1 cellular context compared by ENCODE assay signal in genomic region chr2:71716697-71717624, GRCh38.
TF ChIP-seq lines count a peak whose summit lies in the region.

No MANE protein-coding gene starts in this region.

TF ChIP-seq in HepG2, 621 proteins besides CTCF, POLR2A, EP300 and RAD21 (continued from another document and continues in another):
- TF ChIP-seq TFAP4 (IDR thresholded peaks at IDR 0.05; ENCODE audit: borderline replicate concordance, low read depth) (peak; percentile 82), ZNF264 (CRISPR knock-in tag; IDR thresholded peaks at IDR 0.05) (no peak), UBTF (CRISPR knock-in tag; IDR thresholded peaks at IDR 0.05) (0 out of 2 replicates have a peak, but pooled peaks have one; percentile 30), ARID5B (CRISPR knock-in tag; IDR thresholded peaks at IDR 0.05) (peak; percentile 63), ZNF891 (CRISPR knock-in tag; IDR thresholded peaks at IDR 0.05) (0 out of 2 replicates have a peak, but pooled peaks have one; percentile 29), ZNF788 (CRISPR knock-in tag; IDR thresholded peaks at IDR 0.05; ENCODE audit: borderline replicate concordance) (no peak; the same call in 1 of the 2 replicates), ZBTB34 (CRISPR knock-in tag; IDR thresholded peaks at IDR 0.05) (no peak), ZNF724P (CRISPR knock-in tag; IDR thresholded peaks at IDR 0.05; ENCODE audit: borderline replicate concordance) (peak; percentile 79; the same call in 1 of the 2 replicates), ZNF430 (CRISPR knock-in tag; IDR thresholded peaks at IDR 0.05) (no peak), NR2F2 (IDR thresholded peaks at IDR 0.05; ENCODE audit: borderline replicate concordance, low read depth) (peak; percentile 73), PPARG (CRISPR knock-in tag; conservative IDR thresholded peaks at IDR 0.05) (peak; percentile 91), SIN3A (IDR thresholded peaks at IDR 0.05; ENCODE audit: borderline replicate concordance, low read depth, low read length) (no peak), ZNF598 (CRISPR knock-in tag; IDR thresholded peaks at IDR 0.05; ENCODE audit: borderline replicate concordance) (no peak), ZEB1 (IDR thresholded peaks at IDR 0.05; ENCODE audit: insufficient replicate concordance, low read depth) (no peak), IRF2 (CRISPR knock-in tag; IDR thresholded peaks at IDR 0.05) (0 out of 2 replicates have a peak, but pooled peaks have one; percentile 0), IRF1 (CRISPR knock-in tag; IDR thresholded peaks at IDR 0.05; ENCODE audit: low read depth) (no peak), SOX5 (CRISPR knock-in tag; IDR thresholded peaks at IDR 0.05; ENCODE audit: borderline replicate concordance) (0 out of 2 replicates have a peak, but pooled peaks have one; percentile 51), CBFB (CRISPR knock-in tag; IDR thresholded peaks at IDR 0.05) (peak; percentile 69; the same call in 1 of the 2 replicates), SOX6 (IDR thresholded peaks at IDR 0.05) (no peak), SOX6 (CRISPR knock-in tag; IDR thresholded peaks at IDR 0.05) (peak; percentile 64), PRDM15 (CRISPR knock-in tag; IDR thresholded peaks at IDR 0.05) (peak; percentile 63; the same call in 1 of the 2 replicates), LCORL (IDR thresholded peaks at IDR 0.05) (no peak), LCORL (CRISPR knock-in tag; IDR thresholded peaks at IDR 0.05) (peak; percentile 69), MED1 (CRISPR knock-in tag; IDR thresholded peaks at IDR 0.05) (peak; percentile 56), GATAD2A (CRISPR knock-in tag; IDR thresholded peaks at IDR 0.05) (peak; percentile 38; the same call in 1 of the 2 replicates), SKIL (CRISPR knock-in tag; IDR thresholded peaks at IDR 0.05; ENCODE audit: borderline replicate concordance) (peak; percentile 87), ETV5 (CRISPR knock-in tag; IDR thresholded peaks at IDR 0.05; ENCODE audit: borderline replicate concordance) (peak; percentile 62; the same call in 1 of the 2 replicates), HDAC2 (CRISPR knock-in tag; IDR thresholded peaks at IDR 0.05) (peak; percentile 36; the same call in 1 of the 2 replicates), SIX1 (CRISPR knock-in tag; IDR thresholded peaks at IDR 0.05; ENCODE audit: borderline replicate concordance) (no peak), TBX2 (CRISPR knock-in tag; IDR thresholded peaks at IDR 0.05; ENCODE audit: borderline replicate concordance) (peak; percentile 32; the same call in 1 of the 2 replicates), ARNT (IDR thresholded peaks at IDR 0.05) (no peak), ZNF768 (CRISPR knock-in tag; IDR thresholded peaks at IDR 0.05) (0 out of 2 replicates have a peak, but pooled peaks have one; percentile 40), ZNF281 (CRISPR knock-in tag; IDR thresholded peaks at IDR 0.05; ENCODE audit: borderline replicate concordance) (peak; percentile 82), HNF4A (CRISPR knock-in tag; IDR thresholded peaks at IDR 0.05) (peak; percentile 74; the same call in 1 of the 2 replicates), ZMYM3 (CRISPR knock-in tag; IDR thresholded peaks at IDR 0.05) (peak; percentile 74), ATF1 (CRISPR knock-in tag; IDR thresholded peaks at IDR 0.05) (no peak), HOXA5 (CRISPR knock-in tag; IDR thresholded peaks at IDR 0.05) (no peak), ZNF12 (CRISPR knock-in tag; IDR thresholded peaks at IDR 0.05) (0 out of 2 replicates have a peak, but pooled peaks have one; percentile 5), FOSL2 (CRISPR knock-in tag; IDR thresholded peaks at IDR 0.05) (peak; percentile 74)
